Comparison of ENCODE assay signal across 1 cellular context in genomic region chr16:90048737-90049330, GRCh38.
TF ChIP-seq lines count a peak whose summit lies in the region.

No MANE protein-coding gene starts in this region.

TF ChIP-seq in GM23338, 12 proteins besides CTCF, POLR2A, EP300 and RAD21 (continued from another document):
- TF ChIP-seq REST (IDR thresholded peaks at IDR 0.05; ENCODE audit: unreplicated experiment) = no peak
- no peak for TF ChIP-seq POLR2AphosphoS5 (IDR thresholded peaks at IDR 0.05; ENCODE audit: low read depth)
- TF ChIP-seq EZH2phosphoT487 (IDR thresholded peaks at IDR 0.05; ENCODE audit: unreplicated experiment) = no peak
- TF ChIP-seq EZH2 (IDR thresholded peaks at IDR 0.05; ENCODE audit: low read depth, unreplicated experiment) = no peak
- no peak for TF ChIP-seq ETS1 (IDR thresholded peaks at IDR 0.05)
- no peak for TF ChIP-seq JUNB (IDR thresholded peaks at IDR 0.05; ENCODE audit: unreplicated experiment)
- TF ChIP-seq ZNF331 (CRISPR knock-in tag; IDR thresholded peaks at IDR 0.05; ENCODE audit: low read depth) = no peak
- TF ChIP-seq ZNF462 (CRISPR knock-in tag; IDR thresholded peaks at IDR 0.05) = no peak
- no peak for TF ChIP-seq ZNF114 (CRISPR knock-in tag; IDR thresholded peaks at IDR 0.05)
